ENCODE assay signal across 19 cellular contexts in genomic region chr6:126548301-126548700, GRCh38.
"Had no signal": no experiment of that assay in that cellular context is flagged by ENCODE, and none has a peak within 500 bp of the region (broad histone marks: within the 10 kb centered on the region; RNA-seq: fewer than 3 reads in every experiment).

No MANE protein-coding gene starts in this region.

- H3K4me3 ChIP-seq: cardiac muscle cell, esophagus squamous epithelium, gastrocnemius medialis, lung, prostate gland, right atrium auricular region, tibial nerve had no signal

- H3K4me1 ChIP-seq: esophagus squamous epithelium, gastrocnemius medialis, prostate gland, right atrium auricular region, tibial nerve had no signal

- FAIRE-seq: keratinocyte, small intestine, TTC549, urothelium cell line had no signal

- H3K9me3 ChIP-seq: esophagus squamous epithelium, gastrocnemius medialis, prostate gland, tibial nerve had no signal

- H3K36me3 ChIP-seq: cardiac muscle cell, esophagus squamous epithelium, gastrocnemius medialis, prostate gland, right atrium auricular region, tibial nerve had no signal

- H3K27me3 ChIP-seq: cardiac muscle cell, esophagus squamous epithelium, gastrocnemius medialis, right atrium auricular region, tibial nerve had no signal

- H3K27ac ChIP-seq: cardiac muscle cell, esophagus squamous epithelium, gastrocnemius medialis, prostate gland, right atrium auricular region, tibial nerve had no signal

- DNase-seq: activated CD4-positive, alpha-beta T cell treated with anti-CD3 and anti-CD28 coated beads, Interleukin-2, amount 50 U/mL, for 48 hours; activated gamma-delta T cell; effector CD8-positive, alpha-beta T cell; esophagus squamous epithelium; gastrocnemius medialis; head of caudate nucleus; nephron progenitor cell; small intestine; stimulated activated CD4-positive, alpha-beta T cell treated with anti-CD3 and anti-CD28 coated beads, Interleukin-15, amount 100 ng/mL, for 24 hours; stimulated activated CD4-positive, alpha-beta T cell treated with anti-CD3 and anti-CD28 coated beads, Interleukin-2, amount 100 ng/mL, for 48 hours; T-helper 2 cell had no signal
